In the genomic region with DNA sequence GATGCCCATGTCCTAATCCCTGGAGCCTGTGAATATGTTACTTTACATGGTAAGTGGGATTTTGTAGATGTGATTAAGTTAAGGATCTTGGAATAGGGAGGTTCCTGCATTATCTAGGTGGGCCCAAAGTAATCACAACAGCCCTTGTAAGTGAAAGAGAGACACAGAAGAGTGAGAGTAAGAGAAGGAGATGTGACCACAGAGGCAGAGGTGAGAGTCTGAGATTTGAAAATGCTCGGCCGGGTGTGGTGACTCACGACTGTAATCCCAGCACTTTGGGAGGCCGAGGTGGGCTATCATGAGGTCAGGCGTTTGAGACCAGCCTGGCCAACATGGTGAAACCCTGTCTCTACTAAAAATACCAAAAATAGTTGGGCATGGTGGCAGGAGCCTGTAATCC, we compare ENCODE assay signal across 32 cellular contexts.
"Had no signal": no experiment of that assay in that cellular context is flagged by ENCODE, and none has a peak within 500 bp of the region (broad histone marks: within the 10 kb centered on the region; RNA-seq: fewer than 3 reads in every experiment).

No MANE protein-coding gene starts in this region.

- H3K9me3 ChIP-seq: adrenal gland, body of pancreas had no signal

- H3K4me3 Mint-ChIP-seq: activated B cell treated with CpG ODN at 0.5 μM for 24 hours; activated CD4-positive, alpha-beta memory T cell treated with anti-CD3 and anti-CD28 coated beads, Interleukin-2, amount 10 ng/mL, durations not matched to agents 7 days and 5 days; activated T-cell treated with anti-CD3 and anti-CD28 coated beads, Interleukin-2, amount 50 U/mL, for 72 hours; activated T-helper 17 cell treated with anti-CD3 and anti-CD28 coated beads, Interleukin-2, amount 50 U/mL, for 72 hours; T-cell had no signal

- H3K27ac Mint-ChIP-seq: activated B cell treated with CpG ODN at 0.5 μM for 24 hours; activated CD4-positive, alpha-beta memory T cell treated with anti-CD3 and anti-CD28 coated beads, Interleukin-2, amount 10 ng/mL, durations not matched to agents 7 days and 5 days; activated T-cell treated with anti-CD3 and anti-CD28 coated beads, Interleukin-2, amount 50 U/mL, for 72 hours; activated T-helper 17 cell treated with anti-CD3 and anti-CD28 coated beads, Interleukin-2, amount 50 U/mL, for 72 hours had no signal

- H3K27me3 Mint-ChIP-seq: activated B cell treated with CpG ODN at 0.5 μM for 24 hours; activated CD4-positive, alpha-beta memory T cell treated with anti-CD3 and anti-CD28 coated beads, Interleukin-2, amount 10 ng/mL, durations not matched to agents 7 days and 5 days; activated T-helper 17 cell treated with anti-CD3 and anti-CD28 coated beads, Interleukin-2, amount 50 U/mL, for 72 hours; T-cell had no signal

- DNase-seq: activated B cell treated with CpG ODN at 0.5 μM for 24 hours; activated CD4-positive, alpha-beta memory T cell treated with anti-CD3 and anti-CD28 coated beads, Interleukin-2, amount 10 ng/mL, durations not matched to agents 7 days and 5 days; activated CD4-positive, alpha-beta T cell treated with anti-CD3 and anti-CD28 coated beads for 1 hour; activated CD4-positive, alpha-beta T cell treated with anti-CD3 and anti-CD28 coated beads, Interleukin-2, amount 50 U/mL, for 1 hour; activated CD8-positive, alpha-beta memory T cell treated with anti-CD3 and anti-CD28 coated beads for 24 hours; activated effector memory CD4-positive, alpha-beta T cell treated with anti-CD3 and anti-CD28 coated beads, Interleukin-2, amount 50 U/mL, for 16 hours; activated naive CD4-positive, alpha-beta T cell; activated naive CD4-positive, alpha-beta T cell treated with anti-CD3 and anti-CD28 coated beads, Interleukin-2, amount 50 U/mL, for 16 hours; activated T-cell treated with anti-CD3 and anti-CD28 coated beads, Interleukin-2, amount 50 U/mL, for 1 hour; activated T-cell treated with anti-CD3 and anti-CD28 coated beads, Interleukin-2, amount 50 U/mL, for 72 hours; adrenal gland; body of pancreas; caudate nucleus; cerebellar nuclear complex; Karpas-422; KBM-7; NCI-H1105 treated with DMSO at 0.1 percent for 48 hours; NCI-H1436; NCI-H1694; NCI-H1930; NCI-H2081 treated with DMSO at 0.1 percent for 48 hours; NCI-H345; NCI-H524 treated with DMSO at 0.1 percent for 48 hours; NK-92 treated with Interleukin-12 subunit alpha and Interleukin-12 subunit beta, amount 100 ng/mL, for 24 hours; PC-9; SIG-M5; T-cell; T-helper 2 cell; T-helper 9 cell had no signal

- ATAC-seq: activated T-cell treated with anti-CD3 and anti-CD28 coated beads, Interleukin-2, amount 50 U/mL, for 72 hours; activated T-helper 17 cell treated with anti-CD3 and anti-CD28 coated beads, Interleukin-2, amount 50 U/mL, for 72 hours; body of pancreas; Right ventricle myocardium inferior; SK-N-SH treated with all-trans-retinoic acid at 6 μM for 48 hours; T-cell had no signal

- H3K9me3 Mint-ChIP-seq: activated B cell treated with CpG ODN at 0.5 μM for 24 hours; activated CD4-positive, alpha-beta memory T cell treated with anti-CD3 and anti-CD28 coated beads, Interleukin-2, amount 10 ng/mL, durations not matched to agents 7 days and 5 days; activated T-helper 17 cell treated with anti-CD3 and anti-CD28 coated beads, Interleukin-2, amount 50 U/mL, for 72 hours; T-cell had no signal
